28 cellular contexts compared by ENCODE assay signal in genomic region chr4:111281219-111281618, GRCh38.
"Had no signal": no experiment of that assay in that cellular context is flagged by ENCODE, and none has a peak within 500 bp of the region (broad histone marks: within the 10 kb centered on the region; RNA-seq: fewer than 3 reads in every experiment).

No MANE protein-coding gene starts in this region.

- FAIRE-seq: islet of Langerhans, kidney, pancreas, small intestine had no signal

- H3K27me3 ChIP-seq: stomach, testis, thyroid gland, uterus had no signal

- DNase-seq: hippocampal formation; kidney; left colon; left lung; lower lobe of right lung; mammary epithelial cell; mesenchymal stem cell; naive thymus-derived CD8-positive, alpha-beta T cell; nucleus accumbens; pancreas; posterior cingulate gyrus; retina; right cardiac atrium; sigmoid colon; small intestine; stimulated activated CD4-positive, alpha-beta T cell treated with anti-CD3 and anti-CD28 coated beads, Interleukin-1b, Interleukin-23, amount 100 ng/mL, for 48 hours; stimulated activated CD4-positive, alpha-beta T cell treated with anti-CD3 and anti-CD28 coated beads, Interleukin-2, amount 100 ng/mL, for 48 hours; stimulated activated naive B cell treated with anti-CD40 and anti-IgM and Interleukin-4, amounts not matched to agents 10 μg/mL and 1 μg/mL and 100 μg/mL, for 72 hours; stimulated activated naive CD8-positive, alpha-beta T cell treated with anti-CD3 and anti-CD28 coated beads, Interleukin-15, Interleukin-2, amounts not matched to agents 100 U/mL and 50 U/mL, for 24 hours; stomach; testis; thyroid gland; trophoblast cell; uterus had no signal

- H3K4me3 Mint-ChIP-seq: naive thymus-derived CD8-positive, alpha-beta T cell; nephron; neural crest cell; stimulated activated naive B cell treated with anti-CD40 and anti-IgM and Interleukin-4, amounts not matched to agents 10 μg/mL and 1 μg/mL and 100 μg/mL, for 72 hours had no signal

- H3K27ac ChIP-seq: left lung, lower lobe of right lung, pancreas, prostate gland, sigmoid colon, stomach, testis, thyroid gland, uterus had no signal

- H3K27ac Mint-ChIP-seq: naive thymus-derived CD8-positive, alpha-beta T cell; nephron; stimulated activated naive B cell treated with anti-CD40 and anti-IgM and Interleukin-4, amounts not matched to agents 10 μg/mL and 1 μg/mL and 100 μg/mL, for 72 hours had no signal

- H3K36me3 Mint-ChIP-seq: naive thymus-derived CD8-positive, alpha-beta T cell; stimulated activated naive B cell treated with anti-CD40 and anti-IgM and Interleukin-4, amounts not matched to agents 10 μg/mL and 1 μg/mL and 100 μg/mL, for 72 hours had no signal

- H3K4me3 ChIP-seq: left lung, lower lobe of right lung, pancreas, prostate gland, sigmoid colon, stomach, testis, thyroid gland, uterus had no signal

- H3K36me3 ChIP-seq: left lung, lower lobe of right lung, pancreas, prostate gland, sigmoid colon, stomach, thyroid gland, uterus had no signal

- H3K9me3 Mint-ChIP-seq: nephron; neural crest cell; stimulated activated naive B cell treated with anti-CD40 and anti-IgM and Interleukin-4, amounts not matched to agents 10 μg/mL and 1 μg/mL and 100 μg/mL, for 72 hours had no signal

- H3K4me1 Mint-ChIP-seq: naive thymus-derived CD8-positive, alpha-beta T cell; nephron; neural crest cell; stimulated activated naive B cell treated with anti-CD40 and anti-IgM and Interleukin-4, amounts not matched to agents 10 μg/mL and 1 μg/mL and 100 μg/mL, for 72 hours had no signal

- H3K4me1 ChIP-seq: left lung, lower lobe of right lung, pancreas, prostate gland, sigmoid colon, stomach, testis, thyroid gland, uterus had no signal

- H3K9me3 ChIP-seq: left lung, lower lobe of right lung, pancreas, prostate gland, sigmoid colon, stomach, testis, thyroid gland, uterus had no signal

- ATAC-seq: left colon; left lung; lower lobe of right lung; naive thymus-derived CD8-positive, alpha-beta T cell; pancreas; right cardiac atrium; stimulated activated naive B cell treated with anti-CD40 and anti-IgM and Interleukin-4, amounts not matched to agents 10 μg/mL and 1 μg/mL and 100 μg/mL, for 72 hours; stimulated activated naive CD8-positive, alpha-beta T cell treated with anti-CD3 and anti-CD28 coated beads, Interleukin-15, Interleukin-2, amounts not matched to agents 100 U/mL and 50 U/mL, for 24 hours had no signal
